ENCODE assay signal across 20 cellular contexts in the genomic region with DNA sequence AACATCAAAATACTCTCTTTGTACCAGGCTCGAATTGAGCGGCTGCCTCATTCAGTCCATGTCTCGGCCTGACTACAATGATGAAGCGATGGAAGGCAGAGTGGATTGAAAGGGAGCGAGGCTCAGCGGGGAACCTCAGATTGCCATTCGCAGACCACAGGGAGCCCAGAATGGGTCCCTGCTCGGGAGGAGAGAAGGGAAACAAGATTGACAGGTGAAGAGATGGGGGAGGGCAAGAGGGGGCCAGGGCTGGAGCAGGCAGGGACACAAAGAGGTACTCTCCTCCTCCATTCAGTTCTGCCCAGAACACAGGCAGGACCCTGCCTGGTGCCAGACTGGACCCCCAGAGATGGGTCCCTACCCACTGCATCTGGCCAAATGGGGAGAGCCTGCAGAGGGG.
"Had no signal": no experiment of that assay in that cellular context is flagged by ENCODE, and none has a peak within 500 bp of the region (broad histone marks: within the 10 kb centered on the region; RNA-seq: fewer than 3 reads in every experiment).

No MANE protein-coding gene starts in this region.

- H3K9me3 ChIP-seq: SJCRH30, SK-N-SH had no signal

- H3K4me1 ChIP-seq: SJCRH30 had no signal

- FAIRE-seq: astrocyte, K562 had no signal

- H3K9me2 ChIP-seq: SK-N-SH had no signal

- H3K27ac ChIP-seq: SJCRH30 had no signal

- H3K4me3 ChIP-seq: K562, SJCRH30 had no signal

- H3K9me3 Mint-ChIP-seq: activated naive CD4-positive, alpha-beta T cell treated with anti-CD3 and anti-CD28 coated beads for 36 hours; WTC11 had no signal

- H3K9ac ChIP-seq: SK-N-SH had no signal

- H3K27ac Mint-ChIP-seq: activated CD8-positive, alpha-beta T cell treated with anti-CD3 and anti-CD28 coated beads, Interleukin-2, amount 10 ng/mL, durations not matched to agents 7 days and 5 days; activated naive CD4-positive, alpha-beta T cell treated with anti-CD3 and anti-CD28 coated beads for 36 hours; activated naive CD8-positive, alpha-beta T cell; WTC11 had no signal

- H3K4me3 Mint-ChIP-seq: activated CD8-positive, alpha-beta T cell treated with anti-CD3 and anti-CD28 coated beads, Interleukin-2, amount 10 ng/mL, durations not matched to agents 7 days and 5 days; activated naive CD4-positive, alpha-beta T cell treated with anti-CD3 and anti-CD28 coated beads for 36 hours; activated naive CD8-positive, alpha-beta T cell; WTC11 had no signal

- H3K36me3 ChIP-seq: SJCRH30 had no signal

- ATAC-seq: activated CD8-positive, alpha-beta T cell treated with anti-CD3 and anti-CD28 coated beads, Interleukin-2, amount 10 ng/mL, durations not matched to agents 7 days and 5 days had no signal

- DNase-seq: activated CD4-positive, alpha-beta T cell treated with anti-CD3 and anti-CD28 coated beads, Interleukin-2, amount 50 U/mL, for 4 hours; activated CD4-positive, CD25-positive, alpha-beta regulatory T cell treated with anti-CD3 and anti-CD28 coated beads, Interleukin-2, amount 50 U/mL, for 72 hours; NCI-H1105; NCI-H1436; NCI-H187 treated with DMSO at 0.1 percent for 48 hours; NCI-H2171; NCI-H2227 treated with DMSO at 0.1 percent for 48 hours; NCI-H510A; NCI-H526 treated with DMSO at 0.1 percent for 48 hours; NCI-H82; Right ventricle myocardium superior; SK-N-SH had no signal

- H3K36me3 Mint-ChIP-seq: activated naive CD8-positive, alpha-beta T cell; brain; WTC11 had no signal

- H3K4me2 ChIP-seq: SK-N-SH had no signal
